ENCODE assay signal across 1 cellular context in genomic region chr12:65826513-65827171, GRCh38.
TF ChIP-seq lines count a peak whose summit lies in the region.

No MANE protein-coding gene starts in this region.

TF ChIP-seq in WTC11, 78 proteins besides CTCF, POLR2A, EP300 and RAD21 (continued from another document):
- TF ChIP-seq ARID4B (CRISPR knock-in tag; IDR thresholded peaks at IDR 0.05; ENCODE audit: borderline replicate concordance) (no peak), E2F5 (CRISPR knock-in tag; IDR thresholded peaks at IDR 0.05) (no peak), CDX4 (CRISPR knock-in tag; IDR thresholded peaks at IDR 0.05; ENCODE audit: borderline replicate concordance) (no peak), MYBL2 (CRISPR knock-in tag; IDR thresholded peaks at IDR 0.05) (no peak), ESRRA (CRISPR knock-in tag; IDR thresholded peaks at IDR 0.05; ENCODE audit: borderline replicate concordance) (no peak), AR (CRISPR knock-in tag; IDR thresholded peaks at IDR 0.05) (no peak), E2F1 (CRISPR knock-in tag; IDR thresholded peaks at IDR 0.05) (no peak), ATF3 (CRISPR knock-in tag; conservative IDR thresholded peaks at IDR 0.05) (no peak), ERG (CRISPR knock-in tag; IDR thresholded peaks at IDR 0.05) (no peak), ATF2 (CRISPR knock-in tag; IDR thresholded peaks at IDR 0.05; ENCODE audit: borderline replicate concordance, low read depth) (no peak), STAT6 (CRISPR knock-in tag; conservative IDR thresholded peaks at IDR 0.05; ENCODE audit: low read depth) (no peak)
TF ChIP-seq in WTC11: peak in this region for 0.
